In the genomic region with DNA sequence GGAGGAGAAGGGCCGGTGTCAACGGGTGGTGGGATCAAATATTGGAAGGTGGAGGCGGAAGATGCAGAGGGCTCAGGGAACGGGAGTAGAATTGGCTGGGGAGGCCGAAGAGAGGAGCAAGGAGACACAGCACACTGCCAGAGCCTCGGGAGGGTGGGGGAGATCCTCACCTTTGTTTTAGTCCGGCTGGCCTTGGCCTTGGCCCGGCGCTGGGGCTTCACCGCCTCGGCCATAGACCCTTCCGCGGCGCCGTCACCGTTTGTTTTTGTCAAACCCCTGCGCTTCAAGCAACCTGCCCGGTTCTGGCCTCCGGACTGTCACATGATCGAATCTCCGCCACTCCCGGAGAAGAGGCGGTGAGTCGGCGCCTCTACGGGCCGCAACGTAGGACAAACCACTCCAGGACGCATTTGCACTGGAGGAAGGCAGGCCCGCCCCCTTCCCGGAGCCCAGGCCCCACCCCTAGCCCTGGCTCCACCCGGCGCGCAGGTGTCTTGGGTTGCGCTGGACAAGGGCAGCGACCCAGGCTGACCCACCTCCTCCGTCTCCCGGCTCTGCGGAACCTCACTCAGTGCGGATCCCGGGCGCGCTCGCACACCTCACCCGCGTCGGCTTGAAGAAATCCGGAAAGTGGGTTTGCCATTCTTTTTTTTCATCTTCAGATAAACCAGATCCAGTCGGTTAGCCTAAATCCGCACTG, we compare ENCODE assay signal across 8 cellular contexts. TPM values are rescaled to one million over a fixed set of nuclear protein-coding genes. Genes with fewer than 3 reads are reported as not detected.
DNase-seq lines count a peak whose midpoint lies in the region; ATAC-seq and TF ChIP-seq lines count a peak whose summit lies in the region.

A gene with protein sequence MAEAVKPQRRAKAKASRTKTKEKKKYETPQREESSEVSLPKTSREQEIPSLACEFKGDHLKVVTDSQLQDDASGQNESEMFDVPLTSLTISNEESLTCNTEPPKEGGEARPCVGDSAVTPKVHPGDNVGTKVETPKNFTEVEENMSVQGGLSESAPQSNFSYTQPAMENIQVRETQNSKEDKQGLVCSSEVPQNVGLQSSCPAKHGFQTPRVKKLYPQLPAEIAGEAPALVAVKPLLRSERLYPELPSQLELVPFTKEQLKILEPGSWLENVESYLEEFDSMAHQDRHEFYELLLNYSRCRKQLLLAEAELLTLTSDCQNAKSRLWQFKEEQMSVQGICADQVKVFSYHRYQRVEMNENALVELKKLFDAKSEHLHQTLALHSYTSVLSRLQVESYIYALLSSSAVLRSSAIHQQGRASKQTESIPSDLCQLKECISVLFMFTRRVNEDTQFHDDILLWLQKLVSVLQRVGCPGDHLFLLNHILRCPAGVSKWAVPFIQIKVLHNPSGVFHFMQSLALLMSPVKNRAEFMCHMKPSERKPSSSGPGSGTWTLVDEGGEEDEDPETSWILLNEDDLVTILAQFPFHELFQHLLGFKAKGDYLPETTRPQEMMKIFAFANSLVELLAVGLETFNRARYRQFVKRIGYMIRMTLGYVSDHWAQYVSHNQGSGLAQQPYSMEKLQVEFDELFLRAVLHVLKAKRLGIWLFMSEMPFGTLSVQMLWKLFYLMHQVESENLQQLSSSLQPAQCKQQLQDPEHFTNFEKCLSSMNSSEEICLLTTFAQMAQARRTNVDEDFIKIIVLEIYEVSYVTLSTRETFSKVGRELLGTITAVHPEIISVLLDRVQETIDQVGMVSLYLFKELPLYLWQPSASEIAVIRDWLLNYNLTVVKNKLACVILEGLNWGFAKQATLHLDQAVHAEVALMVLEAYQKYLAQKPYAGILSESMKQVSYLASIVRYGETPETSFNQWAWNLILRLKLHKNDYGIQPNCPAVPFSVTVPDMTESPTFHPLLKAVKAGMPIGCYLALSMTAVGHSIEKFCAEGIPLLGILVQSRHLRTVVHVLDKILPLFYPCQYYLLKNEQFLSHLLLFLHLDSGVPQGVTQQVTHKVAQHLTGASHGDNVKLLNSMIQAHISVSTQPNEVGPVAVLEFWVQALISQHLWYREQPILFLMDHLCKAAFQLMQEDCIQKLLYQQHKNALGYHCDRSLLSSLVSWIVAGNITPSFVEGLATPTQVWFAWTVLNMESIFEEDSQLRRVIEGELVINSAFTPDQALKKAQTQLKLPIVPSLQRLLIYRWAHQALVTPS (N-terminal part only) (minus strand): TSS at position 323 of the 700 bp plus-strand sequence. CDS start 90 bp downstream, at position 233.

- DNase-seq in CD14-positive monocyte (ENCODE audit: low spot score) (peak; percentile 93), NCI-H748 (lab: John Stamatoyannopoulos, UW; ENCODE audit: unreplicated experiment) (peak; percentile 98), left lobe of liver (ENCODE audit: low spot score) (peak; percentile 99)
- DNase-seq in activated CD4-positive, alpha-beta T cell treated with anti-CD3 and anti-CD28 coated beads, Interleukin-2, amount 50 U/mL, for 1 hour = peak; percentile 87
- peak; percentile 92 to 93 for DNase-seq in stimulated activated CD4-positive, alpha-beta T cell treated with anti-CD3 and anti-CD28 coated beads, Interleukin-2, amount 100 ng/mL, for 24 hours

- peaks cover 0 to 1% (median 0%) of the 10 kb centered on the region in 3 donors for H3K27me3 Mint-ChIP-seq in CD14-positive monocyte (ENCODE audit: low read depth in 3 of 3)
- H3K27me3 Mint-ChIP-seq in dendritic cell treated with granulocyte-macrophage colony-stimulating factor and Interleukin-4, amounts not matched to agents 40 ng/mL and 50 ng/mL, for 4 days = no peaks in the 10 kb centered on the region

- H3K4me1 Mint-ChIP-seq in CD14-positive monocyte = peaks cover 38% of the 10 kb centered on the region
- peaks cover 23% of the 10 kb centered on the region for H3K4me1 Mint-ChIP-seq in dendritic cell treated with granulocyte-macrophage colony-stimulating factor and Interleukin-4, amounts not matched to agents 40 ng/mL and 50 ng/mL, for 4 days (ENCODE audit: low read depth)

- no peak for TF ChIP-seq CTCF in CD14-positive monocyte (IDR thresholded peaks at IDR 0.05)

- H3K27ac Mint-ChIP-seq in CD14-positive monocyte = peak within 1 kb of the TSS; percentile 94 to 100 (median 95)
- H3K27ac Mint-ChIP-seq in dendritic cell treated with granulocyte-macrophage colony-stimulating factor and Interleukin-4, amounts not matched to agents 40 ng/mL and 50 ng/mL, for 4 days = peak within 1 kb of the TSS; percentile 88

- H3K36me3 Mint-ChIP-seq in CD14-positive monocyte = peaks cover 17 to 20% of the 10 kb centered on the region in 2 donors
- H3K36me3 Mint-ChIP-seq in dendritic cell treated with granulocyte-macrophage colony-stimulating factor and Interleukin-4, amounts not matched to agents 40 ng/mL and 50 ng/mL, for 4 days (ENCODE audit: low read depth) = peaks cover 34% of the 10 kb centered on the region

- peaks cover 0 to 4% (median 0%) of the 10 kb centered on the region in 7 donors for H3K9me3 Mint-ChIP-seq in CD14-positive monocyte
- H3K9me3 Mint-ChIP-seq in dendritic cell treated with granulocyte-macrophage colony-stimulating factor and Interleukin-4, amounts not matched to agents 40 ng/mL and 50 ng/mL, for 4 days = no peaks in the 10 kb centered on the region

- intact Hi-C loops in CD14-positive monocyte (cut with micrococcal nuclease) = loop anchor here in 1 of 2 donors (10.0 kb wide), 1 partner anchor 108 kb away; a partner anchor contains a TSS
- intact Hi-C loops in dendritic cell treated with granulocyte-macrophage colony-stimulating factor and Interleukin-4, amounts not matched to agents 40 ng/mL and 50 ng/mL, for 4 days (cut with micrococcal nuclease) = loop anchor here (2.0 kb wide), 1 partner anchor 42 kb away; no protein-coding TSS in a partner anchor

- ATAC-seq in GM19395 (IDR thresholded peaks at IDR 0.05; ENCODE audit: unreplicated experiment) = peak; percentile 97
- ATAC-seq in HG03558 (IDR thresholded peaks at IDR 0.05; ENCODE audit: extremely low read depth, unreplicated experiment) = peak; percentile 93
- peak; percentile 99 for ATAC-seq in left lobe of liver

- H3K4me3 Mint-ChIP-seq in CD14-positive monocyte = peak within 1 kb of the TSS; percentile 98 to 99
- H3K4me3 Mint-ChIP-seq in dendritic cell treated with granulocyte-macrophage colony-stimulating factor and Interleukin-4, amounts not matched to agents 40 ng/mL and 50 ng/mL, for 4 days = peak within 1 kb of the TSS; percentile 96

RNA-seq across cellular contexts. Expression of the gene that starts here (rescaled TPM):
- 1 to 10 TPM; 1.3 to 1.4 TPM for polyA plus RNA-seq in CD14-positive monocyte
- total RNA-seq in left lobe of liver = 10.9 TPM

Comparison
In these comparisons a context has a peak if more than half of its experiments do, and no peak if none do; other contexts are left out.
1. Peak in every context shown above with its lines: DNase-seq and ATAC-seq.